ENCODE assay signal across 1 cellular context in genomic region chr6:69086689-69087088, GRCh38.
TF ChIP-seq lines count a peak whose summit lies in the region.

No MANE protein-coding gene starts in this region.

TF ChIP-seq in GM23338, 12 proteins besides CTCF, POLR2A, EP300 and RAD21 (continued from another document):
- no peak for TF ChIP-seq EZH2phosphoT487 (IDR thresholded peaks at IDR 0.05; ENCODE audit: unreplicated experiment)
